In the genomic region with DNA sequence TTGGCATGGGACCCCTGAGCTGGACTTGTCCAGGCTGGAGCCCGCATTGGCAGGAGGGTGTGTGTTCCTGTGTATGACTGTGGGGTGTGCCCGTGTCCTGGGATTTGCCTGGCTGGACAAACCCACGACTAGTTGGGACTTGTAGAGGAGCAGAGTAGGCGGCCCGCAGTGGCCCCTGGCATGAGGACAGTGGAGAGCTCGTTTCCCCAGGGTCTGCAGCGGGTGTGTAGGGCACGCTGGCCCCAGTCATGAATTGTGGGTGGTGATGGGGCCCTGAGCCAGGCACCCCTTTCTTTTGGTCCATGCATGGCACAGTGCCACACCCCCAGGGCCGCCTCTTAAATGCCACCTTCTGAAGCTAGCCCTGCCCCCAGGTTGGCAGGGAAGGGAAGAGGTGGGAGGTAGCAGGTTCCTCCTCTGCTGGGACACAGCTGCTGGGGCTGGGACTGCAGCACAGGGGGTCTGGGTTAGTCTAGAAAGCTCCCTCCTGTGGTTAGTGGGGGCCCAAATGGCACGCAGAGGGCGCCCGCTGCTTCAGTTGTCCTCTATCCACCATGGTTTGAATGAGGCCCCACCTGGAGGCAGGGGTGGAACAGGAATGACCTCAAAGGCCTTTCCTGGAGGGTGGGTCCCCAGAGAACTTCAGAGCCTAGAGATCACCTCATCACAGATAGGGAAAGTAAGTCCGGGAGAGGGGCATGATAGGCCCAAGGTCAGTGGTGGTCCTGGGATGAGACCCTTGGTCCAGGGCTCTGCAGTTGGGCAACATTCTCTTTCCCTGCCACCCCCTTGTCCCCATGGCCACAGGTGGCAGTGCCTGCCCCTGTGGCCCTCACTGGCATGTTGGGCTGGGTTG, we compare ENCODE assay signal across 18 cellular contexts. TPM values are rescaled to one million over a fixed set of nuclear protein-coding genes. Genes with fewer than 3 reads are reported as not detected.
DNase-seq lines count a peak whose midpoint lies in the region; ATAC-seq, FAIRE-seq and TF ChIP-seq lines count a peak whose summit lies in the region.
"Had no signal": no experiment of that assay in that cellular context is flagged by ENCODE, and none has a peak within 500 bp of the region (broad histone marks: within the 10 kb centered on the region; RNA-seq: fewer than 3 reads in every experiment).

No MANE protein-coding gene starts in this region.

- peaks cover 69% of the 10 kb centered on the region for H3K4me1 ChIP-seq in BLaER1
- peaks cover 5% of the 10 kb centered on the region; the same call in 1 of the 2 replicates for H3K4me1 ChIP-seq in IMR-90 (ENCODE audit: control insufficient read depth, insufficient read depth, low read length)
- H3K4me1 ChIP-seq in mesenchymal stem cell (ENCODE audit: control insufficient read depth, insufficient read depth, low read depth, low read length): peaks cover 23% of the 10 kb centered on the region
- H3K4me1 ChIP-seq in small intestine (ENCODE audit: control insufficient read depth in 2 of 2, insufficient read depth in 1 of 2, low read depth in 1 of 2, low read length in 1 of 2): no peaks in the 10 kb centered on the region
- no peaks in the 10 kb centered on the region for H3K4me1 ChIP-seq in mesendoderm (ENCODE audit: control insufficient read depth, low read depth, low read length)

- CTCF ChIA-PET in IMR-90 (lab: Yijun Ruan, JAX): interaction anchor here (0.7 kb wide), 1 partner anchor 20 kb away, joined by 3 read pairs; no protein-coding TSS in a partner anchor

- H3K79me1 ChIP-seq in IMR-90 (ENCODE audit: low read depth in 1 of 2, low read length in 2 of 2) (peaks cover 0 to 5% of the 10 kb centered on the region in 2 experiments; a peak in 1 of 4 replicates), mesenchymal stem cell (replicated peaks; ENCODE audit: low read length, poor library complexity, severe bottlenecking) (peaks cover 21% of the 10 kb centered on the region), mesendoderm (ENCODE audit: low read length) (peaks cover 3% of the 10 kb centered on the region)

- dilution Hi-C loops in IMR-90 (cut with HindIII; ENCODE audit: low sequenced_read_pairs, unreplicated experiment): no loop called here

- H2BK120ac ChIP-seq in IMR-90 (ENCODE audit: low read depth, low read length) (no peak overlapping the region), mesenchymal stem cell (ENCODE audit: low read depth, low read length) (no peak overlapping the region), mesendoderm (ENCODE audit: low read depth, low read length) (no peak overlapping the region)

- in situ Hi-C loops in IMR-90 (cut with MboI; ENCODE audit: low sequenced_read_pairs): no loop called here

- H3K56ac ChIP-seq in IMR-90 (ENCODE audit: extremely low read depth, insufficient read depth, low read length) (no peak overlapping the region), mesendoderm (ENCODE audit: low read length) (no peak overlapping the region)

- FAIRE-seq in small intestine (lab: Jason Lieb, UNC): no peak

- TF ChIP-seq CTCF in IMR-90 (conservative IDR thresholded peaks at IDR 0.05; ENCODE audit: low read depth, low read length): no peak

- H4K91ac ChIP-seq in IMR-90 (ENCODE audit: insufficient read depth, low read depth, low read length) (no peak overlapping the region), mesenchymal stem cell (ENCODE audit: low read length) (no peak overlapping the region)

- 85% methylated on average over 7 of the region's 13 CpGs; no CpG with 5 or more reads in 1 of the 2 experiments for WGBS in IMR-90 (ENCODE audit: extremely low coverage in 2 of 2, insufficient read length in 1 of 2), 2 experiments
- 94% methylated on average over 13 of the region's 13 CpGs for WGBS in mesenchymal stem cell
- 86 to 90% (median 87%) methylated on average over 11 to 13 of the region's 13 CpGs for WGBS in small intestine, 3 donors
- no CpG with 5 or more reads among the region's 13 CpGs for WGBS in mesendoderm (ENCODE audit: extremely low coverage, insufficient coverage, low lambda C conversion rate)

- H3K9me3 ChIP-seq in BLaER1 (no peaks in the 10 kb centered on the region), IMR-90 (ENCODE audit: control insufficient read depth, insufficient read depth, low read length) (no peaks in the 10 kb centered on the region), mesenchymal stem cell (ENCODE audit: control insufficient read depth, low read length) (no peaks in the 10 kb centered on the region), small intestine (ENCODE audit: control insufficient read depth, low read depth) (no peaks in the 10 kb centered on the region)

- no peak overlapping the region for H3K9ac ChIP-seq in BLaER1
- H3K9ac ChIP-seq in IMR-90 (ENCODE audit: low read depth, low read length): no peak overlapping the region
- H3K9ac ChIP-seq in mesenchymal stem cell (ENCODE audit: low read length): peak overlapping the region; percentile 16
- H3K9ac ChIP-seq in mesendoderm (ENCODE audit: low read length): no peak overlapping the region

- H3K79me2 ChIP-seq in mesendoderm (ENCODE audit: control insufficient read depth, insufficient read depth, low read length): peaks cover 5% of the 10 kb centered on the region

- peaks cover 13% of the 10 kb centered on the region; the same call in 1 of the 2 replicates for H3K9me1 ChIP-seq in IMR-90 (ENCODE audit: insufficient read depth, low read length)

- no peak overlapping the region for H2BK20ac ChIP-seq in IMR-90 (ENCODE audit: low read depth, low read length)

- H4K20me1 ChIP-seq in BLaER1 (peaks cover 52% of the 10 kb centered on the region), IMR-90 (ENCODE audit: insufficient read depth, low read length) (no peaks in the 10 kb centered on the region; the same call in 1 of the 2 replicates)

- H3K36me3 ChIP-seq in BLaER1: no peaks in the 10 kb centered on the region
- H3K36me3 ChIP-seq in IMR-90 (ENCODE audit: control insufficient read depth, insufficient read depth, low read length): no peaks in the 10 kb centered on the region; the same call in 1 of the 2 replicates
- peaks cover 0 to 21% of the 10 kb centered on the region in 2 experiments for H3K36me3 ChIP-seq in mesenchymal stem cell (ENCODE audit: control insufficient read depth in 1 of 2, insufficient read depth in 2 of 2, low read depth in 1 of 2, low read length in 2 of 2)
- no peaks in the 10 kb centered on the region for H3K36me3 ChIP-seq in small intestine (ENCODE audit: control insufficient read depth in 2 of 2, insufficient read depth in 2 of 2, low read length in 2 of 2)
- H3K36me3 ChIP-seq in mesendoderm (ENCODE audit: control insufficient read depth, insufficient read depth, low read length): no peaks in the 10 kb centered on the region

- H3K4me2 ChIP-seq in BLaER1 (peak overlapping the region; percentile 49), IMR-90 (ENCODE audit: low read depth, low read length) (no peak overlapping the region), mesenchymal stem cell (ENCODE audit: low read length, poor library complexity, severe bottlenecking) (no peak overlapping the region), mesendoderm (ENCODE audit: low read length) (no peak overlapping the region)

- H3K4ac ChIP-seq in IMR-90 (ENCODE audit: low read depth, low read length) (no peak overlapping the region), mesenchymal stem cell (ENCODE audit: low read depth in 1 of 2, low read length in 2 of 2) (no peak overlapping the region), mesendoderm (ENCODE audit: low read depth, low read length) (no peak overlapping the region)

- H3K18ac ChIP-seq in IMR-90 (ENCODE audit: low read depth, low read length): no peak overlapping the region
- H3K18ac ChIP-seq in mesenchymal stem cell (ENCODE audit: low read depth in 1 of 2, low read length in 2 of 2): no peak overlapping the region
- H3K18ac ChIP-seq in mesendoderm (ENCODE audit: low read length): no peak overlapping the region

- no TSS peak for BruUV-seq in IMR-90 (replicated peaks; lab: Mats Ljungman, UMichigan)

- no peak overlapping the region for H2AK5ac ChIP-seq in IMR-90 (ENCODE audit: low read depth, low read length)
- H2AK5ac ChIP-seq in mesenchymal stem cell (ENCODE audit: low read length, severe bottlenecking): no peak overlapping the region
- H2AK5ac ChIP-seq in mesendoderm (ENCODE audit: low read length): no peak overlapping the region

- POLR2A ChIA-PET in IMR-90 (lab: Charles Lee; ENCODE audit: unreplicated experiment): interaction anchor here (0.5 kb wide), 1 partner anchor 309 kb away, joined by 5 read pairs; no protein-coding TSS in a partner anchor

- no peak overlapping the region for H2BK12ac ChIP-seq in mesenchymal stem cell (ENCODE audit: low read length in 2 of 2)

- no peak for TF ChIP-seq POLR2A in IMR-90 (IDR thresholded peaks at IDR 0.05; ENCODE audit: low read depth, low read length)

- peak overlapping the region; percentile 37 for H2AFZ ChIP-seq in IMR-90 (replicated peaks; ENCODE audit: low read length, poor library complexity)
- no peak overlapping the region for H2AFZ ChIP-seq in mesenchymal stem cell (ENCODE audit: low read depth, low read length)

- H4K5ac ChIP-seq in IMR-90 (ENCODE audit: low read depth, low read length) (no peak overlapping the region), mesendoderm (ENCODE audit: low read length) (no peak overlapping the region)

- ATAC-seq in IMR-90 (ENCODE audit: low read depth) (no peak), HG03045 (IDR thresholded peaks at IDR 0.05; ENCODE audit: unreplicated experiment) (no peak)
- ATAC-seq: PC-3, sciatic nerve had no signal

- H3K23ac ChIP-seq in IMR-90 (ENCODE audit: low read depth, low read length) (no peak overlapping the region), mesenchymal stem cell (ENCODE audit: low read length in 2 of 2) (no peak overlapping the region), mesendoderm (ENCODE audit: low read length) (no peak overlapping the region)

- intact Hi-C loops in IMR-90 (cut with micrococcal nuclease): no loop called here

- DNase-seq in IMR-90 (no peak), cerebellum (ENCODE audit: low spot score) (peak; percentile 15), mesenchymal stem cell (no peak), small intestine (no peak), mesendoderm (no peak)
- no peak for DNase-seq in stimulated activated naive CD4-positive, alpha-beta T cell (lab: John Stamatoyannopoulos, UW)
- DNase-seq: activated B cell treated with CpG ODN at 0.5 μM for 24 hours; activated gamma-delta T cell; effector CD8-positive, alpha-beta T cell; foreskin melanocyte; GOT3; NCI-H1105; PC-3; stimulated activated CD4-positive, alpha-beta T cell treated with anti-CD3 and anti-CD28 coated beads, Interleukin-4, amount 100 ng/mL, for 1 hour had no signal

- H2BK5ac ChIP-seq in IMR-90 (ENCODE audit: low read depth, low read length, poor library complexity, severe bottlenecking): no peak overlapping the region
- no peak overlapping the region for H2BK5ac ChIP-seq in mesenchymal stem cell (ENCODE audit: low read depth, low read length, poor library complexity, severe bottlenecking)
- no peak overlapping the region for H2BK5ac ChIP-seq in mesendoderm (ENCODE audit: low read length)

- no peak for TF ChIP-seq RAD21 in IMR-90 (IDR thresholded peaks at IDR 0.05; ENCODE audit: low read length)

- H3K14ac ChIP-seq in IMR-90 (replicated peaks; ENCODE audit: low read depth, low read length) (no peak overlapping the region), mesenchymal stem cell (ENCODE audit: low read length in 2 of 2) (peak overlapping the region in 1 of 2 experiments; percentile 35)

- H3K4me3 ChIP-seq in BLaER1 (no peak overlapping the region), IMR-90 (ENCODE audit: insufficient read depth, low read depth, low read length) (no peak overlapping the region), mesenchymal stem cell (ENCODE audit: insufficient read depth in 1 of 2, low read depth in 1 of 2, low read length in 2 of 2) (no peak overlapping the region), small intestine (ENCODE audit: low read depth in 1 of 2, low read length in 2 of 2) (no peak overlapping the region), mesendoderm (ENCODE audit: low read length) (no peak overlapping the region)

- no peak overlapping the region for H2BK15ac ChIP-seq in IMR-90 (ENCODE audit: low read depth, low read length)
- H2BK15ac ChIP-seq in mesenchymal stem cell (ENCODE audit: low read depth, poor library complexity, severe bottlenecking): no peak overlapping the region
- H2BK15ac ChIP-seq in mesendoderm (replicated peaks; ENCODE audit: low read depth): no peak overlapping the region

- H3K27ac ChIP-seq in BLaER1 (0 out of 2 replicates have a peak overlapping the region, but pooled peaks have one; percentile 15), IMR-90 (ENCODE audit: insufficient read depth, low read length) (no peak overlapping the region), mesenchymal stem cell (ENCODE audit: low read length, poor library complexity, severe bottlenecking) (no peak overlapping the region), small intestine (ENCODE audit: low read depth in 1 of 2, low read length in 1 of 2) (no peak overlapping the region), mesendoderm (ENCODE audit: low read depth, low read length) (no peak overlapping the region)

- H2AK9ac ChIP-seq in IMR-90 (replicated peaks; ENCODE audit: low read depth, low read length, poor library complexity): no peak overlapping the region

- no peaks in the 10 kb centered on the region for H3K27me3 ChIP-seq in BLaER1
- no peaks in the 10 kb centered on the region; the same call in 1 of the 2 replicates for H3K27me3 ChIP-seq in IMR-90 (ENCODE audit: control insufficient read depth, insufficient read depth, low read length)
- H3K27me3 ChIP-seq in mesenchymal stem cell (ENCODE audit: control insufficient read depth in 1 of 2, insufficient read depth in 1 of 2, low read length in 2 of 2): peaks cover 0 to 23% of the 10 kb centered on the region in 2 experiments
- H3K27me3 ChIP-seq in small intestine (ENCODE audit: control insufficient read depth in 2 of 2, insufficient read depth in 2 of 2, low read length in 2 of 2): no peaks in the 10 kb centered on the region
- H3K27me3 ChIP-seq in mesendoderm (ENCODE audit: insufficient read depth, low read length, poor library complexity): no peaks in the 10 kb centered on the region

- H4K8ac ChIP-seq in IMR-90 (ENCODE audit: low read depth in 2 of 2, low read length in 2 of 2): no peak overlapping the region
- no peak overlapping the region for H4K8ac ChIP-seq in mesenchymal stem cell (ENCODE audit: low read length)
- no peak overlapping the region for H4K8ac ChIP-seq in mesendoderm (ENCODE audit: low read depth, low read length)

RNA-seq across cellular contexts. Expression of a gene that starts 4.1 kb away (rescaled TPM):
- total RNA-seq in IMR-90 (2012; rRNA removed) (7.2 and 7.5 TPM in 2 replicates), cerebellum (17.2 TPM)
- polyA plus RNA-seq in IMR-90 (2012; rRNA removed) (13.7 and 14.7 TPM in 2 replicates), small intestine (10 to 100 TPM in 1 of 3 donors, 1 to 10 TPM in 2; 2.7 to 13.3 (median 7.2) TPM)
- 10.7 and 12.9 TPM in 2 replicates for polyA plus RNA-seq in IMR-90 (2012; cell fraction: cytosol; rRNA removed)
- polyA plus RNA-seq in IMR-90 (2012; cell fraction: nucleus; rRNA removed; ENCODE audit: low replicate concordance): 82.9 and 147 TPM in 2 replicates
- 7.4 TPM for polyA plus RNA-seq in mesenchymal stem cell (2013, experiment 1 of 2)
- polyA plus RNA-seq in mesenchymal stem cell (2013, experiment 2 of 2): 6.9 TPM
- 10.7 TPM for polyA plus RNA-seq in mesendoderm (2013, experiment 1 of 2)
- polyA plus RNA-seq in mesendoderm (2013, experiment 2 of 2): 10.0 TPM

RNA-seq across cellular contexts. Expression of a gene that starts 30.1 kb away (rescaled TPM):
- under 0.01 TPM in 2 replicates for total RNA-seq in IMR-90 (2012; rRNA removed)
- not detected in 2 replicates for polyA plus RNA-seq in IMR-90 (2012; rRNA removed)
- not detected in 2 replicates for polyA plus RNA-seq in IMR-90 (2012; cell fraction: cytosol; rRNA removed)
- polyA plus RNA-seq in IMR-90 (2012; cell fraction: nucleus; rRNA removed; ENCODE audit: low replicate concordance): not detected in 2 replicates
- 40,842 TPM for total RNA-seq in cerebellum
- polyA plus RNA-seq in mesenchymal stem cell (2013, experiment 1 of 2): not detected
- not detected for polyA plus RNA-seq in mesenchymal stem cell (2013, experiment 2 of 2)
- polyA plus RNA-seq in small intestine: not detected
- polyA plus RNA-seq in mesendoderm (2013, experiment 1 of 2): not detected
- not detected for polyA plus RNA-seq in mesendoderm (2013, experiment 2 of 2)
- polyA plus RNA-seq: AG04450 had no signal

RNA-seq across cellular contexts. Expression of a gene that starts 54.6 kb away (rescaled TPM):
- total RNA-seq in IMR-90 (2012; rRNA removed) (2.5 and 3.9 TPM in 2 replicates), cerebellum (17.7 TPM)
- polyA plus RNA-seq in IMR-90 (2012; rRNA removed) (13.9 and 14.6 TPM in 2 replicates), small intestine (1 to 10 TPM in 2 of 3 donors, not detected in 1; 2.4 to 8.7 TPM)
- polyA plus RNA-seq in IMR-90 (2012; cell fraction: cytosol; rRNA removed): 14.5 and 21.7 TPM in 2 replicates
- polyA plus RNA-seq in IMR-90 (2012; cell fraction: nucleus; rRNA removed; ENCODE audit: low replicate concordance): 17.6 and 36.8 TPM in 2 replicates
- 167 TPM for polyA plus RNA-seq in mesenchymal stem cell (2013, experiment 1 of 2)
- 167 TPM for polyA plus RNA-seq in mesenchymal stem cell (2013, experiment 2 of 2)
- polyA plus RNA-seq in mesendoderm (2013, experiment 1 of 2): 137 TPM
- 141 TPM for polyA plus RNA-seq in mesendoderm (2013, experiment 2 of 2)
- total RNA-seq: activated B cell treated with CpG ODN at 0.5 μM for 24 hours had no signal

Comparison
In these comparisons a context has a peak if more than half of its experiments do, and no peak if none do; other contexts are left out.
1. RNA of a gene that starts 30.1 kb away (total RNA-seq): 40,842 TPM in cerebellum (single experiment); under 0.01 TPM in IMR-90; every median in the first group is over 1,000 times any median in the second.